17 cellular contexts compared by ENCODE assay signal in the genomic region with DNA sequence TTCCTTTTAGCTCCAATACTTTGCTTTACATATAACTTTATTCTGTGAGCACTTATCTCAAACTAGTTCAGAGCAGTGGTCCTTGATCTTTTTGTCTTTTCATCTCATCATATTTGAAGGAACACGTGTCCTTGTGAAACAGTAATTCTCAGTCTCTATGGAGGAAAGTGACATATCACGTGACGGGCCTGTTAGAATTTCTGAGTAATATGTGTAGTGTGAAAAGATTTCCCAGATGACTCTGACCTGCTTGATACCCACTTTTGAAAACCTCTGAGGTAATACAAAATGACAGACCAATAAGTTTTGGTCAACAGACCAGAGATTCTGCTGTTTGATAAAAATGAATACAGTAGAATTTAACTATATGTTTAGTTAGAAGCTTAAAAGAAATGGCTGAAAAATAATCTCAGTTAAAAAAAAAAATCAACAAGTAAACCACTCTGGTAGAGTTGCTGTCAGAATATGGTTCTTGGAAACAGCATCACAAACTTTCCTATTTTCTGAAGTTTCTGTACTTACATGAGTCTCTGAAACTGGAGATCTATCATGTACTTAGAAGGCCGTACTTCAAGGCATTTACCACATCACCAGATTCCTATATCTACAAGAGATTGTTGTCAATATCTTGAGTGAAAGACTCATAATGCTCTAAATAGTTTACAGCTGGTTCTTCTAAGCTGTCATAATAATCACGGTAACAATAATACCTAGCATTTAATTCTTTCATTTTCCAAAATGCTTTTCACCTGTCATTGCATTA.
A peak's percentile ranks its signal among the peaks of the same experiment; 100 is the strongest.
DNase-seq lines count a peak whose midpoint lies in the region; ATAC-seq and TF ChIP-seq lines count a peak whose summit lies in the region.
"Had no signal": no experiment of that assay in that cellular context is flagged by ENCODE, and none has a peak within 500 bp of the region (broad histone marks: within the 10 kb centered on the region; RNA-seq: fewer than 3 reads in every experiment).

No MANE protein-coding gene starts in this region.

- H3K4me3 Mint-ChIP-seq in chondrocyte (ENCODE audit: unreplicated experiment), result no peak overlapping the region
- H3K4me3 Mint-ChIP-seq: HFFc6, IgD-negative memory B cell had no signal

- TF ChIP-seq RAD21 in IMR-90 (IDR thresholded peaks at IDR 0.05; ENCODE audit: low read length), result no peak

- H3K14ac ChIP-seq in IMR-90 (replicated peaks; ENCODE audit: low read depth, low read length), result no peak overlapping the region

- no peak for TF ChIP-seq POLR2A in IMR-90 (IDR thresholded peaks at IDR 0.05; ENCODE audit: low read depth, low read length)

- WGBS in IMR-90 (ENCODE audit: extremely low coverage in 2 of 2, insufficient read length in 1 of 2), 2 experiments, result 0% methylated on average over 1 of the region's 5 CpGs; no CpG with 5 or more reads in 1 of the 2 experiments

- H4K5ac ChIP-seq in IMR-90 (ENCODE audit: low read depth, low read length), result peak overlapping the region; percentile 17; the same call in 1 of the 2 replicates

- H4K8ac ChIP-seq in IMR-90 (ENCODE audit: low read depth in 2 of 2, low read length in 2 of 2), result no peak overlapping the region

- no peak overlapping the region; the same call in 1 of the 2 replicates for H3K4ac ChIP-seq in IMR-90 (ENCODE audit: low read depth, low read length)

- no peaks in the 10 kb centered on the region for H3K27me3 Mint-ChIP-seq in chondrocyte (ENCODE audit: low read depth)
- H3K27me3 Mint-ChIP-seq: IgD-negative memory B cell had no signal

- H3K79me1 ChIP-seq in IMR-90 (ENCODE audit: low read depth in 1 of 2, low read length in 2 of 2), result no peaks in the 10 kb centered on the region

- no peak overlapping the region; the same call in 1 of the 2 replicates for H3K18ac ChIP-seq in IMR-90 (ENCODE audit: low read depth, low read length)

- no peak overlapping the region for H3K23ac ChIP-seq in IMR-90 (ENCODE audit: low read depth, low read length)

- no peak overlapping the region for H4K91ac ChIP-seq in IMR-90 (ENCODE audit: insufficient read depth, low read depth, low read length)

- no peak overlapping the region for H3K56ac ChIP-seq in IMR-90 (ENCODE audit: extremely low read depth, insufficient read depth, low read length)

- ATAC-seq in HG02642 (IDR thresholded peaks at IDR 0.05; ENCODE audit: poor library complexity, unreplicated experiment), result peak; percentile 71
- ATAC-seq in IMR-90 (ENCODE audit: low read depth), result no peak
- ATAC-seq in foreskin keratinocyte, result no peak
- ATAC-seq: esophagus mucosa had no signal

- peaks cover 3% of the 10 kb centered on the region for H3K9me1 ChIP-seq in IMR-90 (ENCODE audit: insufficient read depth, low read length)

- in situ Hi-C loops in IMR-90 (cut with MboI; ENCODE audit: low sequenced_read_pairs), result no loop called here

- BruUV-seq in IMR-90 (replicated peaks; lab: Mats Ljungman, UMichigan), result no TSS peak

- no peaks in the 10 kb centered on the region for H4K20me1 ChIP-seq in IMR-90 (ENCODE audit: insufficient read depth, low read length)

- no peak overlapping the region for H3K4me3 ChIP-seq in IMR-90 (ENCODE audit: insufficient read depth, low read depth, low read length)
- H3K4me3 ChIP-seq: upper lobe of left lung had no signal

- H3K9ac ChIP-seq in IMR-90 (ENCODE audit: low read depth, low read length), result no peak overlapping the region

- H3K9me3 ChIP-seq in IMR-90 (ENCODE audit: control insufficient read depth, insufficient read depth, low read length), result no peaks in the 10 kb centered on the region
- H3K9me3 ChIP-seq: BE2C, upper lobe of left lung had no signal

- POLR2A ChIA-PET in IMR-90 (lab: Charles Lee; ENCODE audit: unreplicated experiment), result no interaction called here

- H3K4me1 ChIP-seq in IMR-90 (ENCODE audit: control insufficient read depth, insufficient read depth, low read length) (peaks cover 6% of the 10 kb centered on the region; the same call in 1 of the 2 replicates), foreskin keratinocyte (no peaks in the 10 kb centered on the region)
- H3K4me1 ChIP-seq: upper lobe of left lung had no signal

- intact Hi-C loops in IMR-90 (cut with micrococcal nuclease), result no loop called here

- H3K4me2 ChIP-seq in IMR-90 (ENCODE audit: low read depth, low read length), result no peak overlapping the region

- no peak overlapping the region for H2AK5ac ChIP-seq in IMR-90 (ENCODE audit: low read depth, low read length)

- H2AK9ac ChIP-seq in IMR-90 (replicated peaks; ENCODE audit: low read depth, low read length, poor library complexity), result no peak overlapping the region

- no peaks in the 10 kb centered on the region for H3K36me3 ChIP-seq in IMR-90 (ENCODE audit: control insufficient read depth, insufficient read depth, low read length)
- H3K36me3 ChIP-seq: BE2C, upper lobe of left lung had no signal

- TF ChIP-seq CTCF in IMR-90 (conservative IDR thresholded peaks at IDR 0.05; ENCODE audit: low read depth, low read length), result no peak
- no peak for TF ChIP-seq CTCF in foreskin keratinocyte (conservative IDR thresholded peaks at IDR 0.05)
- no peak for TF ChIP-seq CTCF in chondrocyte (IDR thresholded peaks at IDR 0.05)

- CTCF ChIA-PET in IMR-90 (lab: Yijun Ruan, JAX), result no interaction called here

- H2AFZ ChIP-seq in IMR-90 (replicated peaks; ENCODE audit: low read length, poor library complexity), result no peak overlapping the region

- peak overlapping the region; percentile 13; the same call in 1 of the 2 replicates for H2BK20ac ChIP-seq in IMR-90 (ENCODE audit: low read depth, low read length)

- dilution Hi-C loops in IMR-90 (cut with HindIII; ENCODE audit: low sequenced_read_pairs, unreplicated experiment), result no loop called here

- H3K27me3 ChIP-seq in IMR-90 (ENCODE audit: control insufficient read depth, insufficient read depth, low read length) (no peaks in the 10 kb centered on the region), foreskin keratinocyte (no peaks in the 10 kb centered on the region)
- H3K27me3 ChIP-seq: BE2C, upper lobe of left lung had no signal

- H2BK120ac ChIP-seq in IMR-90 (ENCODE audit: low read depth, low read length), result no peak overlapping the region; the same call in 1 of the 2 replicates

- H3K27ac ChIP-seq in IMR-90 (ENCODE audit: insufficient read depth, low read length), result no peak overlapping the region
- no peak overlapping the region for H3K27ac ChIP-seq in foreskin keratinocyte
- H3K27ac ChIP-seq: upper lobe of left lung had no signal

- H3K36me3 Mint-ChIP-seq in chondrocyte (ENCODE audit: low read depth), result peaks cover 6% of the 10 kb centered on the region
- H3K36me3 Mint-ChIP-seq: IgD-negative memory B cell had no signal

- H3K9me3 Mint-ChIP-seq in chondrocyte (ENCODE audit: low read depth), result peaks cover 7% of the 10 kb centered on the region
- H3K9me3 Mint-ChIP-seq: HFFc6, IgD-negative memory B cell had no signal

- H3K4me1 Mint-ChIP-seq in chondrocyte (ENCODE audit: low read depth), result peaks cover 52% of the 10 kb centered on the region
- H3K4me1 Mint-ChIP-seq: IgD-negative memory B cell had no signal

- 0 out of 3 replicates have a peak overlapping the region, but pooled peaks have one; percentile 36 for H2BK15ac ChIP-seq in IMR-90 (ENCODE audit: low read depth, low read length)

- H3K27ac Mint-ChIP-seq in chondrocyte (ENCODE audit: unreplicated experiment), result no peak overlapping the region
- H3K27ac Mint-ChIP-seq: HFFc6, IgD-negative memory B cell had no signal

- DNase-seq in stimulated activated CD4-positive, alpha-beta T cell treated with anti-CD3 and anti-CD28 coated beads, Interleukin-1b, Interleukin-23, amount 100 ng/mL, for 48 hours, result peak; percentile 13
- DNase-seq in stimulated activated CD4-positive, alpha-beta T cell treated with anti-CD3 and anti-CD28 coated beads, Interleukin-4, amount 100 ng/mL, for 4 hours, result no peak
- DNase-seq in IMR-90, result no peak
- DNase-seq in foreskin keratinocyte, result no peak
- no peak for DNase-seq in GOT3 (lab: John Stamatoyannopoulos, UW)
- DNase-seq in NCI-H2081 treated with DMSO at 0.1 percent for 48 hours (lab: John Stamatoyannopoulos, UW), result no peak
- no peak for DNase-seq in chondrocyte (ENCODE audit: low spot score)
- DNase-seq: activated CD8-positive, alpha-beta memory T cell treated with anti-CD3 and anti-CD28 coated beads for 24 hours; BE2C; DND-41; HFFc6; NCI-H1694; SW 1271; upper lobe of left lung had no signal

- no peak overlapping the region for H2BK5ac ChIP-seq in IMR-90 (ENCODE audit: low read depth, low read length, poor library complexity, severe bottlenecking)

TF ChIP-seq in IMR-90, 13 proteins besides CTCF, POLR2A, EP300 and RAD21 (continues in another document):
- TF ChIP-seq, protein P1, sequence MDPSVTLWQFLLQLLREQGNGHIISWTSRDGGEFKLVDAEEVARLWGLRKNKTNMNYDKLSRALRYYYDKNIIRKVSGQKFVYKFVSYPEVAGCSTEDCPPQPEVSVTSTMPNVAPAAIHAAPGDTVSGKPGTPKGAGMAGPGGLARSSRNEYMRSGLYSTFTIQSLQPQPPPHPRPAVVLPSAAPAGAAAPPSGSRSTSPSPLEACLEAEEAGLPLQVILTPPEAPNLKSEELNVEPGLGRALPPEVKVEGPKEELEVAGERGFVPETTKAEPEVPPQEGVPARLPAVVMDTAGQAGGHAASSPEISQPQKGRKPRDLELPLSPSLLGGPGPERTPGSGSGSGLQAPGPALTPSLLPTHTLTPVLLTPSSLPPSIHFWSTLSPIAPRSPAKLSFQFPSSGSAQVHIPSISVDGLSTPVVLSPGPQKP (IDR thresholded peaks at IDR 0.05; ENCODE audit: borderline replicate concordance, low read depth, low read length), result no peak
- TF ChIP-seq RFX5 (IDR thresholded peaks at IDR 0.05; ENCODE audit: low read depth, low read length) (no peak), MXI1 (IDR thresholded peaks at IDR 0.05; ENCODE audit: borderline replicate concordance, low read depth, low read length) (no peak), BHLHE40 (IDR thresholded peaks at IDR 0.05; ENCODE audit: low read depth, low read length) (no peak), SMC3 (IDR thresholded peaks at IDR 0.05; ENCODE audit: low read depth, low read length) (no peak), CHD1 (IDR thresholded peaks at IDR 0.05; ENCODE audit: low read depth, low read length) (no peak), NFE2L2 (IDR thresholded peaks at IDR 0.05; ENCODE audit: low read depth, low read length) (no peak), MAFK (IDR thresholded peaks at IDR 0.05; ENCODE audit: low read depth, low read length) (no peak), FOS (IDR thresholded peaks at IDR 0.05; ENCODE audit: low read depth, low read length) (no peak), MAZ (IDR thresholded peaks at IDR 0.05; ENCODE audit: borderline replicate concordance, low read depth, low read length) (no peak), RCOR1 (IDR thresholded peaks at IDR 0.05; ENCODE audit: insufficient replicate concordance, low read length) (no peak)
- TF ChIP-seq, protein P2, sequence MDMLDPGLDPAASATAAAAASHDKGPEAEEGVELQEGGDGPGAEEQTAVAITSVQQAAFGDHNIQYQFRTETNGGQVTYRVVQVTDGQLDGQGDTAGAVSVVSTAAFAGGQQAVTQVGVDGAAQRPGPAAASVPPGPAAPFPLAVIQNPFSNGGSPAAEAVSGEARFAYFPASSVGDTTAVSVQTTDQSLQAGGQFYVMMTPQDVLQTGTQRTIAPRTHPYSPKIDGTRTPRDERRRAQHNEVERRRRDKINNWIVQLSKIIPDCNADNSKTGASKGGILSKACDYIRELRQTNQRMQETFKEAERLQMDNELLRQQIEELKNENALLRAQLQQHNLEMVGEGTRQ (IDR thresholded peaks at IDR 0.05; ENCODE audit: low read depth, low read length), result no peak
